Comparison of ENCODE assay signal across 14 cellular contexts in the genomic region with DNA sequence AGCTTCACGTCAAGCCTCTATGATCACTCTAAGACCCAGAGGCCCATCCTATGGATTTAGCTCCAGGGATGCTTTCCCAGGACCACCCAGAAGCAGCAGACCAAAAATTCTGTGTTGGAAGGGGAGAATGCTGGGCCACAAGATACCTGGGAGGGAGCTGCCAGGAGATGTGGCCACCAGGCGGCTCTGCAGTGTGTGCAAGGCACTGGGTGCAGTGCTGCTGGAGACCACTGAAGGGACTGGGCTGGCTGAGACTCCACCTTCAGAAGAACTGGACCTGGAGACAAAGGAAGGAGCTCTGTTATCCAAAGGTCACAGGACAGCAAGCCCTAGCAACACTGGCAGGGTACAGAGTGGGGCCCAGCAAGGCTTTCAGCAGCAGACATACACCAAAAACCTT. TPM values are rescaled to one million over a fixed set of nuclear protein-coding genes. Genes with fewer than 3 reads are reported as not detected.
DNase-seq lines count a peak whose midpoint lies in the region; ATAC-seq, FAIRE-seq and TF ChIP-seq lines count a peak whose summit lies in the region.
"Had no signal": no experiment of that assay in that cellular context is flagged by ENCODE, and none has a peak within 500 bp of the region (broad histone marks: within the 10 kb centered on the region; RNA-seq: fewer than 3 reads in every experiment).

No MANE protein-coding gene starts in this region.

- intact Hi-C loops in activated T-helper 2 cell treated with anti-CD3 and anti-CD28 coated beads, Interferon-gamma antibody, Interleukin-2, Interleukin-4, amounts not matched to agents 10 μg/mL and 5 μg/mL and 100 μg/mL, durations not matched to agents 14 hours and 24 hours and 36 hours (cut with micrococcal nuclease), result loop anchor here (5.0 kb wide), 2 partner anchors 67 to 213 kb away; a partner anchor contains a TSS
- intact Hi-C loops in dorsolateral prefrontal cortex (cut with DNase I), result no loop called here

- no peak for ATAC-seq in HG03159 (IDR thresholded peaks at IDR 0.05; ENCODE audit: unreplicated experiment)

- in situ Hi-C loops in Caki2 (cut with HindIII; ENCODE audit: low pct_unique_long_range_greater_than_20kb, low sequenced_read_pairs), result no loop called here

- no peak overlapping the region for H3K27ac ChIP-seq in dorsolateral prefrontal cortex
- H3K27ac ChIP-seq: C4-2B had no signal

- TF ChIP-seq CTCF in bronchial epithelial cell (IDR thresholded peaks at IDR 0.05; ENCODE audit: insufficient read depth, low read length, severe bottlenecking) (peak; percentile 10), dorsolateral prefrontal cortex (IDR thresholded peaks at IDR 0.05 in 54 of 56, conservative IDR thresholded peaks at IDR 0.05 in 2 of 56; ENCODE audit: low read depth in 1 of 56, partially characterized antibody in 56 of 56) (no peak)

- DNase-seq in Caki2 (ENCODE audit: low read depth) (peak; percentile 33), HT-29 (ENCODE audit: low spot score) (peak; percentile 14), bronchial epithelial cell (ENCODE audit: low read depth) (no peak), left kidney (ENCODE audit: low read depth, low spot score) (peak; percentile 18), dorsolateral prefrontal cortex (no peak), HuH-7.5 (ENCODE audit: low spot score) (no peak)
- DNase-seq in activated T-helper 2 cell treated with anti-CD3 and anti-CD28 coated beads, Interferon-gamma antibody, Interleukin-2, Interleukin-4, amounts not matched to agents 10 μg/mL and 5 μg/mL and 100 μg/mL, durations not matched to agents 14 hours and 24 hours and 36 hours (ENCODE audit: low spot score), result no peak
- DNase-seq: effector memory CD4-positive, alpha-beta T cell; hippocampal formation; stimulated activated CD4-positive, alpha-beta T cell treated with anti-CD3 and anti-CD28 coated beads, Interleukin-2, amount 100 ng/mL, for 24 hours; stimulated activated naive CD4-positive, alpha-beta T cell treated with Interleukin-2 at 50 U/mL for 16 hours had no signal

- peaks cover 45% of the 10 kb centered on the region for H3K36me3 ChIP-seq in bronchial epithelial cell (ENCODE audit: control insufficient read depth, insufficient read depth, low read length)

- H3K27ac Mint-ChIP-seq in activated T-helper 2 cell treated with anti-CD3 and anti-CD28 coated beads, Interferon-gamma antibody, Interleukin-2, Interleukin-4, amounts not matched to agents 10 μg/mL and 5 μg/mL and 100 μg/mL, durations not matched to agents 14 hours and 24 hours and 36 hours, result no peak overlapping the region

- H3K27me3 Mint-ChIP-seq in activated T-helper 2 cell treated with anti-CD3 and anti-CD28 coated beads, Interferon-gamma antibody, Interleukin-2, Interleukin-4, amounts not matched to agents 10 μg/mL and 5 μg/mL and 100 μg/mL, durations not matched to agents 14 hours and 24 hours and 36 hours (ENCODE audit: low read depth), result no peaks in the 10 kb centered on the region

- no peak overlapping the region for H3K4me3 Mint-ChIP-seq in activated T-helper 2 cell treated with anti-CD3 and anti-CD28 coated beads, Interferon-gamma antibody, Interleukin-2, Interleukin-4, amounts not matched to agents 10 μg/mL and 5 μg/mL and 100 μg/mL, durations not matched to agents 14 hours and 24 hours and 36 hours (ENCODE audit: low read depth)

- no peaks in the 10 kb centered on the region for H3K9me3 Mint-ChIP-seq in activated T-helper 2 cell treated with anti-CD3 and anti-CD28 coated beads, Interferon-gamma antibody, Interleukin-2, Interleukin-4, amounts not matched to agents 10 μg/mL and 5 μg/mL and 100 μg/mL, durations not matched to agents 14 hours and 24 hours and 36 hours

- no peak for FAIRE-seq in bronchial epithelial cell (lab: Jason Lieb, UNC)

- peaks cover 30% of the 10 kb centered on the region for H3K4me1 Mint-ChIP-seq in activated T-helper 2 cell treated with anti-CD3 and anti-CD28 coated beads, Interferon-gamma antibody, Interleukin-2, Interleukin-4, amounts not matched to agents 10 μg/mL and 5 μg/mL and 100 μg/mL, durations not matched to agents 14 hours and 24 hours and 36 hours (ENCODE audit: low read depth)

- H3K36me3 Mint-ChIP-seq in activated T-helper 2 cell treated with anti-CD3 and anti-CD28 coated beads, Interferon-gamma antibody, Interleukin-2, Interleukin-4, amounts not matched to agents 10 μg/mL and 5 μg/mL and 100 μg/mL, durations not matched to agents 14 hours and 24 hours and 36 hours (ENCODE audit: low read depth), result peaks cover 89% of the 10 kb centered on the region

- H3K27me3 ChIP-seq in bronchial epithelial cell (ENCODE audit: control insufficient read depth, insufficient read depth, low read length) (no peaks in the 10 kb centered on the region), dorsolateral prefrontal cortex (no peaks in the 10 kb centered on the region)

- no peak overlapping the region for H3K4me3 ChIP-seq in bronchial epithelial cell (ENCODE audit: low read depth, low read length)
- no peak overlapping the region for H3K4me3 ChIP-seq in dorsolateral prefrontal cortex

RNA-seq across cellular contexts. Expression of a gene that starts 34.0 kb away (rescaled TPM):
- total RNA-seq in Caki2 (2014; rRNA removed; shearing (Covaris generic); ENCODE audit: low replicate concordance), result 51.5 and 56.1 TPM in 2 replicates
- 21.9 and 31.3 TPM in 2 replicates for total RNA-seq in HT-29 (2014; rRNA removed; shearing (Covaris generic))
- total RNA-seq in bronchial epithelial cell (16.3 and 21.3 TPM in 2 replicates), dorsolateral prefrontal cortex (10 to 100 TPM; 39.7 to 81.1 (median 55.0) TPM)
- total RNA-seq in activated T-helper 2 cell treated with anti-CD3 and anti-CD28 coated beads, Interferon-gamma antibody, Interleukin-2, Interleukin-4, amounts not matched to agents 10 μg/mL and 5 μg/mL and 100 μg/mL, durations not matched to agents 14 hours and 24 hours and 36 hours, result 45.8 and 48.3 TPM in 2 replicates

RNA-seq across cellular contexts. Expression of a gene that starts 38.5 kb away (rescaled TPM):
- total RNA-seq in Caki2 (2014; rRNA removed; shearing (Covaris generic); ENCODE audit: low replicate concordance), result not detected in 2 replicates
- total RNA-seq in HT-29 (2014; rRNA removed; shearing (Covaris generic)), result 0.05 TPM in 1 of 2 replicates, not detected in the other
- total RNA-seq in bronchial epithelial cell, result under 0.01 TPM in 2 replicates
- not detected in 2 replicates for total RNA-seq in activated T-helper 2 cell treated with anti-CD3 and anti-CD28 coated beads, Interferon-gamma antibody, Interleukin-2, Interleukin-4, amounts not matched to agents 10 μg/mL and 5 μg/mL and 100 μg/mL, durations not matched to agents 14 hours and 24 hours and 36 hours
- 1 to 10 TPM in 109 of 120 experiments, under 1 TPM in 11; 0.47 to 3.1 (median 1.6) TPM for total RNA-seq in dorsolateral prefrontal cortex
- total RNA-seq: NCI-H460 had no signal

Comparison
In these comparisons a context has a peak if more than half of its experiments do, and no peak if none do; other contexts are left out.
1. DNase-seq: peak in Caki2 (single experiment), HT-29 (single experiment) and left kidney (single experiment); none in bronchial epithelial cell (single experiment), activated T-helper 2 cell treated with anti-CD3 and anti-CD28 coated beads, Interferon-gamma antibody, Interleukin-2, Interleukin-4, amounts not matched to agents 10 μg/mL and 5 μg/mL and 100 μg/mL, durations not matched to agents 14 hours and 24 hours and 36 hours (single experiment), dorsolateral prefrontal cortex (0 of 10) and HuH-7.5 (single experiment).